Comparison of ENCODE assay signal across 14 cellular contexts in genomic region chr3:144031938-144032337, GRCh38.
DNase-seq lines count a peak whose midpoint lies in the region; ATAC-seq and TF ChIP-seq lines count a peak whose summit lies in the region.
"Had no signal": no experiment of that assay in that cellular context is flagged by ENCODE, and none has a peak within 500 bp of the region (broad histone marks: within the 10 kb centered on the region; RNA-seq: fewer than 3 reads in every experiment).

No MANE protein-coding gene starts in this region.

- no peak overlapping the region for H3K9ac ChIP-seq in neuronal stem cell (ENCODE audit: low read depth, low read length, poor library complexity)

- no peak overlapping the region for H3K4me3 ChIP-seq in A673 (ENCODE audit: low read depth, low read length, poor library complexity, severe bottlenecking)
- H3K4me3 ChIP-seq in fibroblast of the aortic adventitia (ENCODE audit: low read depth, low read length): no peak overlapping the region
- no peak overlapping the region for H3K4me3 ChIP-seq in neuronal stem cell (ENCODE audit: low read length in 2 of 2)
- H3K4me3 ChIP-seq: colonic mucosa had no signal

- no peak overlapping the region for H2BK12ac ChIP-seq in neuronal stem cell (ENCODE audit: low read length)

- CTCF ChIA-PET in A673 (lab: Charles Lee): no interaction called here
- CTCF ChIA-PET in activated CD4-positive, alpha-beta T cell treated with anti-CD3 and anti-CD28 coated beads for 36 hours (lab: Charles Lee): interaction anchor here (0.8 to 1.0 kb wide), 2 partner anchors 58 to 205 kb away, joined by 3 read pairs; no protein-coding TSS in a partner anchor

- H3K18ac ChIP-seq in neuronal stem cell (ENCODE audit: low read length): no peak overlapping the region

- H3K27me3 ChIP-seq in A673 (replicated peaks; ENCODE audit: insufficient read depth, low read depth, low read length, poor library complexity): peaks cover 8% of the 10 kb centered on the region
- no peaks in the 10 kb centered on the region for H3K27me3 ChIP-seq in neuronal stem cell (ENCODE audit: control insufficient read depth in 3 of 3, insufficient read depth in 3 of 3, low read depth in 1 of 3, low read length in 3 of 3)
- H3K27me3 ChIP-seq: colonic mucosa had no signal

- no CpG with 5 or more reads among the region's 5 CpGs for WGBS in neuronal stem cell (ENCODE audit: extremely low coverage in 2 of 2, insufficient read length in 2 of 2, insufficient replicate concordance in 1 of 2), 2 donors

- no peak overlapping the region for H2BK15ac ChIP-seq in neuronal stem cell (ENCODE audit: low read length)

- H2BK120ac ChIP-seq in neuronal stem cell (ENCODE audit: low read depth, low read length): no peak overlapping the region

- H3K27ac ChIP-seq in A673 (ENCODE audit: low read depth, low read length, poor library complexity, severe bottlenecking) (no peak overlapping the region), neuronal stem cell (replicated peaks; ENCODE audit: low read length) (no peak overlapping the region)
- H3K27ac ChIP-seq: colonic mucosa had no signal

- no peaks in the 10 kb centered on the region for H3K36me3 Mint-ChIP-seq in activated CD4-positive, alpha-beta T cell treated with anti-CD3 and anti-CD28 coated beads for 36 hours (ENCODE audit: low read depth)
- H3K36me3 Mint-ChIP-seq in effector memory CD8-positive, alpha-beta T cell (ENCODE audit: insufficient read depth): no peaks in the 10 kb centered on the region

- H3K4me1 ChIP-seq in A673 (ENCODE audit: insufficient read depth, low read length, poor library complexity, severe bottlenecking) (peaks cover 26% of the 10 kb centered on the region), neuronal stem cell (ENCODE audit: control insufficient read depth in 2 of 2, insufficient read depth in 1 of 2, low read depth in 1 of 2, low read length in 2 of 2) (no peaks in the 10 kb centered on the region)
- H3K4me1 ChIP-seq: colonic mucosa had no signal

- no peak overlapping the region for H3K27ac Mint-ChIP-seq in activated CD4-positive, alpha-beta T cell treated with anti-CD3 and anti-CD28 coated beads for 36 hours
- H3K27ac Mint-ChIP-seq in effector memory CD8-positive, alpha-beta T cell: no peak overlapping the region
- H3K27ac Mint-ChIP-seq: activated B cell treated with CpG ODN at 0.5 μM for 24 hours had no signal

- no peaks in the 10 kb centered on the region for H3K27me3 Mint-ChIP-seq in activated CD4-positive, alpha-beta T cell treated with anti-CD3 and anti-CD28 coated beads for 36 hours
- H3K27me3 Mint-ChIP-seq in effector memory CD8-positive, alpha-beta T cell: no peaks in the 10 kb centered on the region
- H3K27me3 Mint-ChIP-seq: activated B cell treated with CpG ODN at 0.5 μM for 24 hours had no signal

- no peak overlapping the region for H3K4ac ChIP-seq in neuronal stem cell (ENCODE audit: low read length)

- H3K9me3 ChIP-seq in A673 (ENCODE audit: low read depth, low read length, poor library complexity, severe bottlenecking) (no peaks in the 10 kb centered on the region), neuronal stem cell (replicated peaks in 1 of 2; ENCODE audit: control insufficient read depth in 2 of 2, insufficient read depth in 1 of 2, low read depth in 1 of 2, low read length in 2 of 2) (peaks cover 0 to 4% of the 10 kb centered on the region in 2 donors)
- H3K9me3 ChIP-seq: colonic mucosa had no signal

- H3K4me2 ChIP-seq in neuronal stem cell (ENCODE audit: insufficient read depth, low read length, poor library complexity, severe bottlenecking): no peak overlapping the region

- H3K4me1 Mint-ChIP-seq in activated CD4-positive, alpha-beta T cell treated with anti-CD3 and anti-CD28 coated beads for 36 hours: peaks cover 9% of the 10 kb centered on the region
- peaks cover 1 to 4% of the 10 kb centered on the region in 2 donors for H3K4me1 Mint-ChIP-seq in effector memory CD8-positive, alpha-beta T cell (ENCODE audit: low read depth in 2 of 2)

- BruUV-seq in A673 (replicated peaks; lab: Mats Ljungman, UMichigan): no TSS peak

- no peak overlapping the region for H2BK5ac ChIP-seq in neuronal stem cell (ENCODE audit: low read length)

- no peaks in the 10 kb centered on the region for H3K36me3 ChIP-seq in A673 (ENCODE audit: insufficient read depth, low read length, poor library complexity, severe bottlenecking)
- H3K36me3 ChIP-seq in neuronal stem cell (replicated peaks in 1 of 2; ENCODE audit: control insufficient read depth in 2 of 2, insufficient read depth in 2 of 2, low read length in 2 of 2): no peaks in the 10 kb centered on the region
- H3K36me3 ChIP-seq: colonic mucosa had no signal

- H3K23ac ChIP-seq in neuronal stem cell (ENCODE audit: low read depth, low read length, poor library complexity): no peak overlapping the region

- no peak overlapping the region for H4K8ac ChIP-seq in neuronal stem cell (ENCODE audit: low read depth, low read length)

- H3K14ac ChIP-seq in neuronal stem cell (ENCODE audit: low read length): no peak overlapping the region

- H2AFZ ChIP-seq in neuronal stem cell (ENCODE audit: low read length): peak overlapping the region; percentile 45

- intact Hi-C loops in A673 (cut with micrococcal nuclease; ENCODE audit: unreplicated experiment): no loop called here
- intact Hi-C loops in activated CD4-positive, alpha-beta T cell treated with anti-CD3 and anti-CD28 coated beads for 36 hours (cut with DNase I, micrococcal nuclease): loop anchor here in 1 of 2 experiments (1.0 kb wide), 1 partner anchor 59 kb away; no protein-coding TSS in a partner anchor

- TF ChIP-seq CTCF in A673 (conservative IDR thresholded peaks at IDR 0.05; ENCODE audit: low read depth, low read length) (no peak), fibroblast of the aortic adventitia (IDR thresholded peaks at IDR 0.05; ENCODE audit: insufficient read depth, low read length) (no peak)

- no peaks in the 10 kb centered on the region for H3K79me1 ChIP-seq in neuronal stem cell (ENCODE audit: low read depth, low read length)

- H3K9me3 Mint-ChIP-seq in activated CD4-positive, alpha-beta T cell treated with anti-CD3 and anti-CD28 coated beads for 36 hours (ENCODE audit: low read depth): no peaks in the 10 kb centered on the region
- H3K9me3 Mint-ChIP-seq in effector memory CD8-positive, alpha-beta T cell: no peaks in the 10 kb centered on the region
- H3K9me3 Mint-ChIP-seq: activated B cell treated with CpG ODN at 0.5 μM for 24 hours had no signal

- DNase-seq in A673 (ENCODE audit: low spot score): peak; percentile 27
- peak in 54 of 56 donors; percentile 12 to 96 (median 84) for DNase-seq in amygdala (lab: John Stamatoyannopoulos, UW)
- DNase-seq in fibroblast of the aortic adventitia (ENCODE audit: low read depth): peak; percentile 75
- no peak for DNase-seq in neuronal stem cell (ENCODE audit: low spot score)
- no peak for DNase-seq in activated CD4-positive, alpha-beta T cell treated with anti-CD3 and anti-CD28 coated beads for 36 hours
- DNase-seq in effector memory CD8-positive, alpha-beta T cell: no peak
- DNase-seq: activated B cell treated with CpG ODN at 0.5 μM for 24 hours; activated T-cell treated with anti-CD3 and anti-CD28 coated beads, Interleukin-2, amount 50 U/mL, for 48 hours; colonic mucosa; DND-41; glutamatergic neuron; stimulated activated CD4-positive, alpha-beta T cell treated with anti-CD3 and anti-CD28 coated beads, Interleukin-12 subunit alpha, Interleukin-12 subunit beta, amount 100 ng/mL, for 4 hours had no signal

- ATAC-seq in activated CD4-positive, alpha-beta T cell treated with anti-CD3 and anti-CD28 coated beads for 36 hours: no peak
- ATAC-seq in GM18520 (IDR thresholded peaks at IDR 0.05; ENCODE audit: unreplicated experiment) (no peak), HG03469 (IDR thresholded peaks at IDR 0.05; ENCODE audit: unreplicated experiment) (no peak)
- no peak for ATAC-seq in effector memory CD8-positive, alpha-beta T cell (replicated peaks)

- no peak overlapping the region for H4K91ac ChIP-seq in neuronal stem cell (ENCODE audit: low read depth, low read length, poor library complexity)

- no peak overlapping the region for H2AK5ac ChIP-seq in neuronal stem cell (ENCODE audit: low read depth, low read length)

- POLR2A ChIA-PET in A673 (lab: Charles Lee; ENCODE audit: low non-redundant PET): no interaction called here
- POLR2A ChIA-PET in activated CD4-positive, alpha-beta T cell treated with anti-CD3 and anti-CD28 coated beads for 36 hours (lab: Charles Lee): no interaction called here

- no peak overlapping the region for H3K4me3 Mint-ChIP-seq in activated CD4-positive, alpha-beta T cell treated with anti-CD3 and anti-CD28 coated beads for 36 hours
- no peak overlapping the region for H3K4me3 Mint-ChIP-seq in effector memory CD8-positive, alpha-beta T cell
- H3K4me3 Mint-ChIP-seq: activated B cell treated with CpG ODN at 0.5 μM for 24 hours had no signal

Comparison
In these comparisons a context has a peak if more than half of its experiments do, and no peak if none do; other contexts are left out.
1. DNase-seq: peak in A673 (single experiment), amygdala (54 of 56) and fibroblast of the aortic adventitia (single experiment); none in neuronal stem cell (single experiment), activated CD4-positive, alpha-beta T cell treated with anti-CD3 and anti-CD28 coated beads for 36 hours (single experiment) and effector memory CD8-positive, alpha-beta T cell (0 of 3).